ENCODE assay signal across 14 cellular contexts in the genomic region with DNA sequence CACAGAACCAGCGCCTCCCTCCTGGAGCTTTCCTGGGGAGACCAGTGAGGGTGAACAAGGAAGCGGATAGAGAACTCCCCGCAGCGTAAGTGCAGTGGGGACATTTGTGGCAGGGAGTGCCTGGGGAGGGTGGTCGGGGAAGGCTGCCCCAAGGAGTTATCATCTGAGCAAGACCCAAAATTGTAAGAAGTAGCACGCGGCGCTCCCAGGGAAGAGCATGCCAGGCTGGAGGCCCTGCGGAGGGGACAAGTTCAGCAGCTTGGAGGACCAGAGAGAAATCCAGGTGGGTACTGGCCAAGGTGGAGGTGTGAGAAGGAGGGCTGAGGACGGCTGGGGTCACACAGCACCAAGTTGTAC. TPM values are rescaled to one million over a fixed set of nuclear protein-coding genes. Genes with fewer than 3 reads are reported as not detected.
DNase-seq lines count a peak whose midpoint lies in the region; ATAC-seq and TF ChIP-seq lines count a peak whose summit lies in the region.
"Had no signal": no experiment of that assay in that cellular context is flagged by ENCODE, and none has a peak within 500 bp of the region (broad histone marks: within the 10 kb centered on the region; RNA-seq: fewer than 3 reads in every experiment).

No MANE protein-coding gene starts in this region.

- H3K27me3 Mint-ChIP-seq in activated naive CD8-positive, alpha-beta T cell = peaks cover 2% of the 10 kb centered on the region
- H3K27me3 Mint-ChIP-seq in activated naive CD8-positive, alpha-beta T cell treated with anti-CD3 and anti-CD28 coated beads for 36 hours = no peaks in the 10 kb centered on the region
- peaks cover 14% of the 10 kb centered on the region for H3K27me3 Mint-ChIP-seq in activated naive CD8-positive, alpha-beta T cell treated with anti-CD3 and anti-CD28 coated beads, Interleukin-2, amount 50 U/mL, for 24 hours

- no peak for TF ChIP-seq CTCF in MM.1S (IDR thresholded peaks at IDR 0.05; ENCODE audit: low read length)
- TF ChIP-seq CTCF in smooth muscle cell (IDR thresholded peaks at IDR 0.05; ENCODE audit: borderline replicate concordance, insufficient read depth, poor library complexity, severe bottlenecking) = no peak

- no peaks in the 10 kb centered on the region for H3K9me3 Mint-ChIP-seq in activated naive CD8-positive, alpha-beta T cell (ENCODE audit: low read depth)
- no peaks in the 10 kb centered on the region for H3K9me3 Mint-ChIP-seq in activated naive CD8-positive, alpha-beta T cell treated with anti-CD3 and anti-CD28 coated beads for 36 hours
- no peaks in the 10 kb centered on the region for H3K9me3 Mint-ChIP-seq in activated naive CD8-positive, alpha-beta T cell treated with anti-CD3 and anti-CD28 coated beads, Interleukin-2, amount 50 U/mL, for 24 hours

- H2AFZ ChIP-seq in MM.1S (ENCODE audit: low read length) = no peak overlapping the region
- H2AFZ ChIP-seq in smooth muscle cell (ENCODE audit: low read depth) = no peak overlapping the region
- H2AFZ ChIP-seq: GM23248 had no signal

- H3F3A ChIP-seq in MM.1S (ENCODE audit: insufficient read depth, low read length) (0 out of 2 replicates have a peak, but pooled peaks cover 3% of the 10 kb centered on the region), smooth muscle cell (ENCODE audit: low read depth) (no peaks in the 10 kb centered on the region)

- H3K4me1 ChIP-seq in MM.1S (ENCODE audit: low read length) (0 out of 2 replicates have a peak, but pooled peaks cover 3% of the 10 kb centered on the region), smooth muscle cell (ENCODE audit: low read depth) (no peaks in the 10 kb centered on the region)
- H3K4me1 ChIP-seq: heart left ventricle, thyroid gland had no signal

- H3K9ac ChIP-seq in MM.1S (ENCODE audit: low read length) (no peak overlapping the region), smooth muscle cell (ENCODE audit: low read depth) (no peak overlapping the region)
- H3K9ac ChIP-seq: GM23248, KMS-11 had no signal

- H3K36me3 ChIP-seq in MM.1S (replicated peaks; ENCODE audit: insufficient read depth, low read length) (no peaks in the 10 kb centered on the region), smooth muscle cell (ENCODE audit: low read depth) (no peaks in the 10 kb centered on the region)
- H3K36me3 ChIP-seq: heart left ventricle, thyroid gland had no signal

- H3K79me2 ChIP-seq in MM.1S (ENCODE audit: low read length) (no peaks in the 10 kb centered on the region), smooth muscle cell (ENCODE audit: low read depth) (no peaks in the 10 kb centered on the region)

- no peak for DNase-seq in activated naive CD8-positive, alpha-beta T cell treated with anti-CD3 and anti-CD28 coated beads for 36 hours
- no peak for DNase-seq in MM.1S
- DNase-seq in activated naive CD8-positive, alpha-beta T cell treated with anti-CD3 and anti-CD28 coated beads, Interleukin-2, amount 50 U/mL, for 24 hours = no peak
- DNase-seq in HuH-7.5 (ENCODE audit: low spot score) = no peak
- DNase-seq in smooth muscle cell (lab: John Stamatoyannopoulos, UW; ENCODE audit: unreplicated experiment) = no peak
- DNase-seq: NCI-H1048, Right ventricle myocardium superior had no signal

- H3K27ac ChIP-seq in MM.1S (ENCODE audit: low read length) (no peak overlapping the region), smooth muscle cell (ENCODE audit: low read depth) (no peak overlapping the region)
- H3K27ac ChIP-seq: GM23248, heart left ventricle, KMS-11, thyroid gland had no signal

- no peaks in the 10 kb centered on the region for H3K27me3 ChIP-seq in MM.1S (replicated peaks; ENCODE audit: insufficient read depth, low read length)
- no peaks in the 10 kb centered on the region for H3K27me3 ChIP-seq in smooth muscle cell (ENCODE audit: low read depth)
- H3K27me3 ChIP-seq: thyroid gland had no signal

- H3K9me3 ChIP-seq in MM.1S (replicated peaks; ENCODE audit: insufficient read depth, low read length) (no peaks in the 10 kb centered on the region), smooth muscle cell (replicated peaks; ENCODE audit: low read depth) (no peaks in the 10 kb centered on the region)
- H3K9me3 ChIP-seq: heart left ventricle, thyroid gland had no signal

- H3K36me3 Mint-ChIP-seq in activated naive CD8-positive, alpha-beta T cell = no peaks in the 10 kb centered on the region
- H3K36me3 Mint-ChIP-seq in activated naive CD8-positive, alpha-beta T cell treated with anti-CD3 and anti-CD28 coated beads for 36 hours = no peaks in the 10 kb centered on the region
- no peaks in the 10 kb centered on the region for H3K36me3 Mint-ChIP-seq in activated naive CD8-positive, alpha-beta T cell treated with anti-CD3 and anti-CD28 coated beads, Interleukin-2, amount 50 U/mL, for 24 hours (ENCODE audit: low read depth)

- no peak for ATAC-seq in activated naive CD8-positive, alpha-beta T cell treated with anti-CD3 and anti-CD28 coated beads, Interleukin-2, amount 50 U/mL, for 24 hours
- no peak for ATAC-seq in GM18498 (IDR thresholded peaks at IDR 0.05; ENCODE audit: unreplicated experiment)

- peaks cover 27% of the 10 kb centered on the region for H3K4me1 Mint-ChIP-seq in activated naive CD8-positive, alpha-beta T cell (ENCODE audit: low read depth)
- H3K4me1 Mint-ChIP-seq in activated naive CD8-positive, alpha-beta T cell treated with anti-CD3 and anti-CD28 coated beads for 36 hours = peaks cover 20% of the 10 kb centered on the region
- H3K4me1 Mint-ChIP-seq in activated naive CD8-positive, alpha-beta T cell treated with anti-CD3 and anti-CD28 coated beads, Interleukin-2, amount 50 U/mL, for 24 hours = peaks cover 6% of the 10 kb centered on the region

- H3K4me3 ChIP-seq in MM.1S (ENCODE audit: low read length) = no peak overlapping the region
- no peak overlapping the region for H3K4me3 ChIP-seq in smooth muscle cell
- H3K4me3 ChIP-seq: GM23248, thyroid gland had no signal

- H3K4me2 ChIP-seq in MM.1S (ENCODE audit: low read depth, low read length) (peak overlapping the region; percentile 54; the same call in 1 of the 2 replicates), smooth muscle cell (no peak overlapping the region)
- H3K4me2 ChIP-seq: KMS-11 had no signal

- H3K27ac Mint-ChIP-seq in activated naive CD8-positive, alpha-beta T cell = no peak overlapping the region
- H3K27ac Mint-ChIP-seq in activated naive CD8-positive, alpha-beta T cell treated with anti-CD3 and anti-CD28 coated beads for 36 hours = no peak overlapping the region
- H3K27ac Mint-ChIP-seq in activated naive CD8-positive, alpha-beta T cell treated with anti-CD3 and anti-CD28 coated beads, Interleukin-2, amount 50 U/mL, for 24 hours = no peak overlapping the region

- no peaks in the 10 kb centered on the region for H3K9me2 ChIP-seq in MM.1S (replicated peaks; ENCODE audit: insufficient read depth, low read length)

- peak overlapping the region; percentile 70 for H3K4me3 Mint-ChIP-seq in activated naive CD8-positive, alpha-beta T cell
- H3K4me3 Mint-ChIP-seq in activated naive CD8-positive, alpha-beta T cell treated with anti-CD3 and anti-CD28 coated beads for 36 hours = no peak overlapping the region
- peak overlapping the region; percentile 15 for H3K4me3 Mint-ChIP-seq in activated naive CD8-positive, alpha-beta T cell treated with anti-CD3 and anti-CD28 coated beads, Interleukin-2, amount 50 U/mL, for 24 hours

- WGBS in smooth muscle cell (ENCODE audit: low lambda C conversion rate) = 86% methylated on average over 10 of the region's 10 CpGs

- H4K20me1 ChIP-seq in MM.1S (ENCODE audit: insufficient read depth, low read length) (no peaks in the 10 kb centered on the region), smooth muscle cell (ENCODE audit: low read depth) (no peaks in the 10 kb centered on the region)

RNA-seq across cellular contexts. Expression of a gene that starts 46.2 kb away (rescaled TPM):
- total RNA-seq in activated naive CD8-positive, alpha-beta T cell treated with anti-CD3 and anti-CD28 coated beads for 36 hours = not detected
- total RNA-seq in smooth muscle cell = 0.13 and 2.3 TPM in 2 replicates
- 0.14 TPM in 1 of 2 replicates, not detected in the other for polyA plus RNA-seq in smooth muscle cell
- total RNA-seq: activated CD8-positive, alpha-beta memory T cell treated with anti-CD3 and anti-CD28 coated beads for 36 hours; GM23248; Right ventricle myocardium superior had no signal
- polyA plus RNA-seq: GM23248, heart left ventricle had no signal
